In the genomic region with DNA sequence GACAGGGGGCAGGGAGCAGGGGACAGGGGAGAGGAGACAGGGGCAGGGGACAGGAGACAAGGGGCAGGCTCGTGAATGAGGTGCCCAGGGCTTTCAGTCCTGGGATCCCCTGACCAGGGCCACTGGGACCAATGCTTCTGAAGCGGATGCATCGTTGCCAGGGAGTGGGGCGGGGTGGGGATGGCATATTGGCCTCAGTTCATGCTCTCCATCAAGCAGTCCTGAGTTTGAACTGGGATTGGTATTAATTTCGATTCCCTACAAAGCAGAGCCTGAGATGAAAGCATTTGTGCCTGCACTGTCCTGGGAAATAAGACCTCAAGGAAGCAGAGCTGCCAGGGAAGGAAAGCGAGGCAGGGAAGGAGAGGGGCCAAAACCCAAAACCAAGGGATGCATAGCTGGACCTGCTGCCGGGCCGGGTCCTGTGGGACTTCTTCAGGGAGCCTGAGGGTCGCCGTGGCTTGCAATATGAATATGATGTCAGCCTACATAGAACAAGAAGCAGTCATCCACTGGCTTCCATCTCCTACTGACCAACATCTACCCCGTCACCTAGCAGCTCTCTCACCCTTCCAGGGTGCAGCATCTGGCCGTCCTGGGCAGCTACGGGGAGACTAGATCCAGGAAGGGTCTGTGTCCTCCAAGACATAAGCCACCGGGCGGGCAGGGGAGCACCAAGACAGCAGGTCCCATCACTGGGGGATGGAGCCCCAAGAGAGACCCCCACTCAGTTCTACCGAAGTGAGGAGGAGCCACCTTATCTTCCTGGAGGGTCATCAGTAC, we compare ENCODE assay signal across 31 cellular contexts.
"Had no signal": no experiment of that assay in that cellular context is flagged by ENCODE, and none has a peak within 500 bp of the region (broad histone marks: within the 10 kb centered on the region; RNA-seq: fewer than 3 reads in every experiment).

No MANE protein-coding gene starts in this region.

- H3K27ac Mint-ChIP-seq: activated CD4-positive, alpha-beta T cell treated with anti-CD3 and anti-CD28 coated beads, Interleukin-2, amount 10 ng/mL, durations not matched to agents 24 days and 14 days; activated CD8-positive, alpha-beta T cell treated with anti-CD3 and anti-CD28 coated beads for 36 hours; activated naive CD4-positive, alpha-beta T cell treated with anti-CD3 and anti-CD28 coated beads, Interleukin-2, amount 10 ng/mL, durations not matched to agents 7 days and 5 days; activated naive CD8-positive, alpha-beta T cell treated with anti-CD3 and anti-CD28 coated beads, Interleukin-2, amount 10 ng/mL, durations not matched to agents 7 days and 5 days; immature natural killer cell; nephron; T-helper 1 cell treated with Interleukin-12 subunit alpha and Interleukin-12 subunit beta and Interleukin-4 antibody, amounts not matched to agents 30 μg/mL and 1 μg/mL, for 36 hours had no signal

- H3K27me3 Mint-ChIP-seq: activated CD8-positive, alpha-beta T cell treated with anti-CD3 and anti-CD28 coated beads for 36 hours; activated naive CD8-positive, alpha-beta T cell treated with anti-CD3 and anti-CD28 coated beads, Interleukin-2, amount 10 ng/mL, durations not matched to agents 7 days and 5 days had no signal

- DNase-seq: activated CD4-positive, alpha-beta T cell treated with anti-CD3 and anti-CD28 coated beads, Interleukin-2, amount 10 ng/mL, durations not matched to agents 24 days and 14 days; activated CD4-positive, CD25-positive, alpha-beta regulatory T cell treated with anti-CD3 and anti-CD28 coated beads, Interleukin-2, amount 50 U/mL, for 72 hours; activated CD8-positive, alpha-beta T cell treated with anti-CD3 and anti-CD28 coated beads for 36 hours; activated gamma-delta T cell; activated naive CD4-positive, alpha-beta T cell treated with anti-CD3 and anti-CD28 coated beads, Interleukin-2, amount 10 ng/mL, durations not matched to agents 7 days and 5 days; activated naive CD8-positive, alpha-beta T cell treated with anti-CD3 and anti-CD28 coated beads, Interleukin-2, amount 10 ng/mL, durations not matched to agents 7 days and 5 days; activated T-cell treated with anti-CD3 and anti-CD28 coated beads, Interleukin-2, amount 50 U/mL, for 1 hour; cerebellar nuclear complex; cortex of kidney; foreskin keratinocyte; heart left ventricle; hypothalamus; immature natural killer cell; left lung; ovary; retina; SK-N-SH; stimulated activated CD4-positive, alpha-beta T cell treated with anti-CD3 and anti-CD28 coated beads, Interleukin-15, amount 100 ng/mL, for 24 hours; stimulated activated CD4-positive, alpha-beta T cell treated with anti-CD3 and anti-CD28 coated beads, Interleukin-2, amount 100 ng/mL, for 24 hours; stimulated activated naive CD4-positive, alpha-beta T cell; SW 1271 had no signal

- H3K27ac ChIP-seq: ascending aorta, cardiac muscle cell, foreskin keratinocyte, heart left ventricle, left lung, ovary, prostate gland, suprapubic skin, tibial nerve had no signal

- H3K36me3 Mint-ChIP-seq: activated naive CD4-positive, alpha-beta T cell treated with anti-CD3 and anti-CD28 coated beads, Interleukin-2, amount 10 ng/mL, durations not matched to agents 7 days and 5 days; activated naive CD8-positive, alpha-beta T cell treated with anti-CD3 and anti-CD28 coated beads, Interleukin-2, amount 10 ng/mL, durations not matched to agents 7 days and 5 days; brain; immature natural killer cell had no signal

- H3K4me2 ChIP-seq: SK-N-SH, smooth muscle cell had no signal

- H3K36me3 ChIP-seq: ascending aorta, cardiac muscle cell, heart left ventricle, left lung, ovary, prostate gland, suprapubic skin, tibial nerve had no signal

- ATAC-seq: activated CD8-positive, alpha-beta T cell treated with anti-CD3 and anti-CD28 coated beads for 36 hours; esophagus mucosa; foreskin keratinocyte; heart left ventricle; left lung had no signal

- H3K9me3 Mint-ChIP-seq: activated CD4-positive, alpha-beta T cell treated with anti-CD3 and anti-CD28 coated beads, Interleukin-2, amount 10 ng/mL, durations not matched to agents 24 days and 14 days; activated CD8-positive, alpha-beta T cell treated with anti-CD3 and anti-CD28 coated beads for 36 hours; activated naive CD4-positive, alpha-beta T cell treated with anti-CD3 and anti-CD28 coated beads, Interleukin-2, amount 10 ng/mL, durations not matched to agents 7 days and 5 days; activated naive CD8-positive, alpha-beta T cell treated with anti-CD3 and anti-CD28 coated beads, Interleukin-2, amount 10 ng/mL, durations not matched to agents 7 days and 5 days; brain; immature natural killer cell; nephron; T-helper 1 cell treated with Interleukin-12 subunit alpha and Interleukin-12 subunit beta and Interleukin-4 antibody, amounts not matched to agents 30 μg/mL and 1 μg/mL, for 36 hours had no signal

- H3K27me3 ChIP-seq: ascending aorta, foreskin keratinocyte, heart left ventricle, ovary, tibial nerve had no signal

- H3K4me1 ChIP-seq: ascending aorta, foreskin keratinocyte, left lung, prostate gland, suprapubic skin, tibial nerve had no signal

- H3K4me3 Mint-ChIP-seq: activated CD4-positive, alpha-beta T cell treated with anti-CD3 and anti-CD28 coated beads, Interleukin-2, amount 10 ng/mL, durations not matched to agents 24 days and 14 days; activated CD8-positive, alpha-beta T cell treated with anti-CD3 and anti-CD28 coated beads for 36 hours; activated naive CD4-positive, alpha-beta T cell treated with anti-CD3 and anti-CD28 coated beads, Interleukin-2, amount 10 ng/mL, durations not matched to agents 7 days and 5 days; activated naive CD8-positive, alpha-beta T cell treated with anti-CD3 and anti-CD28 coated beads, Interleukin-2, amount 10 ng/mL, durations not matched to agents 7 days and 5 days; brain; immature natural killer cell; nephron; T-helper 1 cell treated with Interleukin-12 subunit alpha and Interleukin-12 subunit beta and Interleukin-4 antibody, amounts not matched to agents 30 μg/mL and 1 μg/mL, for 36 hours had no signal

- H3K4me1 Mint-ChIP-seq: activated CD4-positive, alpha-beta T cell treated with anti-CD3 and anti-CD28 coated beads, Interleukin-2, amount 10 ng/mL, durations not matched to agents 24 days and 14 days; activated naive CD4-positive, alpha-beta T cell treated with anti-CD3 and anti-CD28 coated beads, Interleukin-2, amount 10 ng/mL, durations not matched to agents 7 days and 5 days; activated naive CD8-positive, alpha-beta T cell treated with anti-CD3 and anti-CD28 coated beads, Interleukin-2, amount 10 ng/mL, durations not matched to agents 7 days and 5 days; brain; immature natural killer cell; nephron had no signal

- H3K4me3 ChIP-seq: ascending aorta, cardiac muscle cell, heart left ventricle, left lung, ovary, prostate gland, smooth muscle cell, suprapubic skin, tibial nerve had no signal

- H3K9me3 ChIP-seq: ascending aorta, heart left ventricle, left lung, ovary, prostate gland, SK-N-SH, suprapubic skin, tibial nerve had no signal
